20 cellular contexts compared by ENCODE assay signal in the genomic region with DNA sequence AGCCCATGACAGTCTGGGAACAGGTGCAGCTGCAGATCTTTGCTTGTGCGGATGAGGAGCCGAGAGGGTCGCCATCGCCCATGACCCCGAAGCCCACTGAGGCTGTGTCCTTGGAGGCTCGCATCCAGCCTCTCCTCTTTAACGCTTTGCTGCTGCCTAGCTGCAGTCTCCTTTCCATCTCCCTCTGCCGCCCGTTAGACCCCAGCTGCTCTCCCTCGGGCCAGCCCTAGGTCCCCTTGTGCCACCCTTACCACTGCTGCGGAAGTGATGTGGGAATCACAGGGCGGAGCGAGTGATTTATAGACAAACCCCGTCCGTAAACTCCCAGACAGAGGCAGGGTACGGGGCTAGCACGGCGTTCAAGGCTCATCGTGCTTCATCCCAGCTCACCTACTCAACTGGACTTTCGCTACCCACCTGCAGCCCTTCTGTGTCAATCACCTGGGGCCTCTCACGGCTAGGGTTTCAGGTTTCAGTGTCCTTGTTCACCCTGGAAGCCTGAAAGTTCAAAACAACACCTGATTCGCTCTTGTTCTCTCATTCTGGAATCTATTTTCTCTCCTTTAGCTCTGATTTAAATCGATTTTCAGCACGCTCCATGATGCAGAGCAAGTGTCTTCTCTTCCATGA.
"Had no signal": no experiment of that assay in that cellular context is flagged by ENCODE, and none has a peak within 500 bp of the region (broad histone marks: within the 10 kb centered on the region; RNA-seq: fewer than 3 reads in every experiment).

No MANE protein-coding gene starts in this region.

- H3K4me3 ChIP-seq: ascending aorta, colonic mucosa, prostate gland, right atrium auricular region, tibial nerve, uterus had no signal

- DNase-seq: activated CD4-positive, alpha-beta T cell treated with anti-CD3 and anti-CD28 coated beads, Interleukin-2, amount 50 U/mL, for 1 hour; activated CD4-positive, CD25-positive, alpha-beta regulatory T cell treated with anti-CD3 and anti-CD28 coated beads, Interleukin-2, amount 50 U/mL, for 72 hours; activated CD8-positive, alpha-beta memory T cell treated with anti-CD3 and anti-CD28 coated beads for 24 hours; activated CD8-positive, alpha-beta memory T cell treated with anti-CD3 and anti-CD28 coated beads, Interleukin-2, amount 50 U/mL, for 48 hours; activated effector memory CD4-positive, alpha-beta T cell treated with Interleukin-2 at 50 U/mL for 16 hours; activated naive CD4-positive, alpha-beta T cell treated with anti-CD3 and anti-CD28 coated beads, Interleukin-2, amount 10 ng/mL, durations not matched to agents 7 days and 5 days; activated T-cell treated with anti-CD3 and anti-CD28 coated beads, Interleukin-2, amount 50 U/mL, for 48 hours; colonic mucosa; erythroblast; head of caudate nucleus; stimulated activated CD4-positive, alpha-beta T cell treated with anti-CD3 and anti-CD28 coated beads, Interleukin-12 subunit alpha, Interleukin-12 subunit beta, amount 100 ng/mL, for 4 hours; stimulated activated CD4-positive, alpha-beta T cell treated with anti-CD3 and anti-CD28 coated beads, Interleukin-2, amount 100 ng/mL, for 24 hours; uterus had no signal

- H3K4me3 Mint-ChIP-seq: activated naive CD4-positive, alpha-beta T cell treated with anti-CD3 and anti-CD28 coated beads, Interleukin-2, amount 10 ng/mL, durations not matched to agents 7 days and 5 days; central memory CD8-positive, alpha-beta T cell; memory B cell; stimulated activated naive CD8-positive, alpha-beta T cell treated with anti-CD3 and anti-CD28 coated beads, Interleukin-15, Interleukin-2, amounts not matched to agents 100 ng/mL and 50 ng/mL, for 24 hours had no signal

- H3K27ac Mint-ChIP-seq: activated naive CD4-positive, alpha-beta T cell treated with anti-CD3 and anti-CD28 coated beads, Interleukin-2, amount 10 ng/mL, durations not matched to agents 7 days and 5 days; memory B cell; stimulated activated naive CD8-positive, alpha-beta T cell treated with anti-CD3 and anti-CD28 coated beads, Interleukin-15, Interleukin-2, amounts not matched to agents 100 ng/mL and 50 ng/mL, for 24 hours had no signal

- H3K9me3 ChIP-seq: ascending aorta, colonic mucosa, prostate gland, uterus had no signal

- H3K4me1 ChIP-seq: ascending aorta, colonic mucosa, prostate gland, right atrium auricular region, tibial nerve, uterus had no signal

- H3K36me3 Mint-ChIP-seq: activated naive CD4-positive, alpha-beta T cell treated with anti-CD3 and anti-CD28 coated beads, Interleukin-2, amount 10 ng/mL, durations not matched to agents 7 days and 5 days; memory B cell had no signal

- H3K9me3 Mint-ChIP-seq: activated naive CD4-positive, alpha-beta T cell treated with anti-CD3 and anti-CD28 coated beads, Interleukin-2, amount 10 ng/mL, durations not matched to agents 7 days and 5 days had no signal

- H3K36me3 ChIP-seq: ascending aorta, colonic mucosa, prostate gland, right atrium auricular region, tibial nerve, uterus had no signal

- H3K27me3 Mint-ChIP-seq: activated naive CD4-positive, alpha-beta T cell treated with anti-CD3 and anti-CD28 coated beads, Interleukin-2, amount 10 ng/mL, durations not matched to agents 7 days and 5 days; central memory CD8-positive, alpha-beta T cell had no signal

- H3K27me3 ChIP-seq: ascending aorta, colonic mucosa, right atrium auricular region, tibial nerve, uterus had no signal

- H3K4me1 Mint-ChIP-seq: activated naive CD4-positive, alpha-beta T cell treated with anti-CD3 and anti-CD28 coated beads, Interleukin-2, amount 10 ng/mL, durations not matched to agents 7 days and 5 days; central memory CD8-positive, alpha-beta T cell; memory B cell had no signal

- H3K27ac ChIP-seq: ascending aorta, colonic mucosa, prostate gland, right atrium auricular region, tibial nerve, uterus had no signal
